15 cellular contexts compared by ENCODE assay signal in genomic region chr10:125997586-125997985, GRCh38.
A peak's percentile ranks its signal among the peaks of the same experiment; 100 is the strongest.
DNase-seq lines count a peak whose midpoint lies in the region; ATAC-seq, FAIRE-seq and TF ChIP-seq lines count a peak whose summit lies in the region.
"Had no signal": no experiment of that assay in that cellular context is flagged by ENCODE, and none has a peak within 500 bp of the region (broad histone marks: within the 10 kb centered on the region; RNA-seq: fewer than 3 reads in every experiment).

No MANE protein-coding gene starts in this region.

- H3K4me1 Mint-ChIP-seq in activated CD4-positive, alpha-beta memory T cell treated with anti-CD3 and anti-CD28 coated beads, Interleukin-2, amount 10 ng/mL, durations not matched to agents 7 days and 5 days, result peaks cover 5% of the 10 kb centered on the region
- H3K4me1 Mint-ChIP-seq in activated CD4-positive, alpha-beta memory T cell treated with anti-CD3 and anti-CD28 coated beads for 36 hours (ENCODE audit: low read depth), result no peaks in the 10 kb centered on the region
- peaks cover 0 to 7% (median 7%) of the 10 kb centered on the region in 3 donors for H3K4me1 Mint-ChIP-seq in T-cell
- no peaks in the 10 kb centered on the region for H3K4me1 Mint-ChIP-seq in central memory CD8-positive, alpha-beta T cell
- H3K4me1 Mint-ChIP-seq: B cell had no signal

- FAIRE-seq in H54 (lab: Jason Lieb, UNC), result no peak
- FAIRE-seq: G401.6, GM12892, GM18507 had no signal

- no peaks in the 10 kb centered on the region for H3K9me3 Mint-ChIP-seq in activated CD4-positive, alpha-beta memory T cell treated with anti-CD3 and anti-CD28 coated beads, Interleukin-2, amount 10 ng/mL, durations not matched to agents 7 days and 5 days
- H3K9me3 Mint-ChIP-seq in activated CD4-positive, alpha-beta memory T cell treated with anti-CD3 and anti-CD28 coated beads for 36 hours, result no peaks in the 10 kb centered on the region
- no peaks in the 10 kb centered on the region for H3K9me3 Mint-ChIP-seq in T-cell
- no peaks in the 10 kb centered on the region for H3K9me3 Mint-ChIP-seq in central memory CD8-positive, alpha-beta T cell
- H3K9me3 Mint-ChIP-seq: CD8-positive, alpha-beta memory T cell had no signal

- ATAC-seq in T-cell (replicated peaks in 1 of 4), result no peak
- no peak for ATAC-seq in central memory CD8-positive, alpha-beta T cell (replicated peaks; ENCODE audit: extremely low read depth, poor library complexity, severe bottlenecking)

- CTCF ChIA-PET in activated CD4-positive, alpha-beta memory T cell treated with anti-CD3 and anti-CD28 coated beads, Interleukin-2, amount 10 ng/mL, durations not matched to agents 7 days and 5 days (lab: Charles Lee), result interaction anchor here (0.6 kb wide), 1 partner anchor 1928 kb away, joined by 3 read pairs; no protein-coding TSS in a partner anchor
- CTCF ChIA-PET in activated CD4-positive, alpha-beta memory T cell treated with anti-CD3 and anti-CD28 coated beads for 36 hours (lab: Charles Lee), result interaction anchor here (1.0 kb wide), 1 partner anchor 17 kb away, joined by 3 read pairs; no protein-coding TSS in a partner anchor
- CTCF ChIA-PET in T-cell (lab: Charles Lee), result interaction anchor here in 1 of 2 donors (0.5 kb wide), 1 partner anchor 15 kb away, joined by 5 read pairs; no protein-coding TSS in a partner anchor

- no peak for DNase-seq in activated CD4-positive, alpha-beta memory T cell treated with anti-CD3 and anti-CD28 coated beads, Interleukin-2, amount 10 ng/mL, durations not matched to agents 7 days and 5 days
- no peak for DNase-seq in activated CD4-positive, alpha-beta memory T cell treated with anti-CD3 and anti-CD28 coated beads for 36 hours
- no peak for DNase-seq in T-cell
- DNase-seq in central memory CD8-positive, alpha-beta T cell (ENCODE audit: low spot score in 2 of 2), result no peak
- no peak for DNase-seq in H54 (ENCODE audit: insufficient read length, low spot score)
- no peak for DNase-seq in GDM1 (lab: John Stamatoyannopoulos, UW)
- DNase-seq: CD8-positive, alpha-beta memory T cell; COR-L47; DMS 273 treated with DMSO at 0.1 percent for 48 hours; GM23248; HCEC 1CT had no signal

- POLR2A ChIA-PET in activated CD4-positive, alpha-beta memory T cell treated with anti-CD3 and anti-CD28 coated beads, Interleukin-2, amount 10 ng/mL, durations not matched to agents 7 days and 5 days (lab: Charles Lee), result no interaction called here
- POLR2A ChIA-PET in activated CD4-positive, alpha-beta memory T cell treated with anti-CD3 and anti-CD28 coated beads for 36 hours (lab: Charles Lee), result no interaction called here
- POLR2A ChIA-PET in T-cell (lab: Charles Lee), result no interaction called here

- H3K27me3 Mint-ChIP-seq in activated CD4-positive, alpha-beta memory T cell treated with anti-CD3 and anti-CD28 coated beads, Interleukin-2, amount 10 ng/mL, durations not matched to agents 7 days and 5 days, result peaks cover 3% of the 10 kb centered on the region
- peaks cover 4% of the 10 kb centered on the region for H3K27me3 Mint-ChIP-seq in activated CD4-positive, alpha-beta memory T cell treated with anti-CD3 and anti-CD28 coated beads for 36 hours
- H3K27me3 Mint-ChIP-seq in T-cell, result peaks cover 4 to 7% of the 10 kb centered on the region in 2 donors
- peaks cover 5% of the 10 kb centered on the region for H3K27me3 Mint-ChIP-seq in central memory CD8-positive, alpha-beta T cell

- H3K4me3 Mint-ChIP-seq in activated CD4-positive, alpha-beta memory T cell treated with anti-CD3 and anti-CD28 coated beads, Interleukin-2, amount 10 ng/mL, durations not matched to agents 7 days and 5 days, result peak overlapping the region; percentile 5
- H3K4me3 Mint-ChIP-seq in activated CD4-positive, alpha-beta memory T cell treated with anti-CD3 and anti-CD28 coated beads for 36 hours, result no peak overlapping the region
- peak overlapping the region in 2 of 3 donors; percentile 0 to 50 for H3K4me3 Mint-ChIP-seq in T-cell
- H3K4me3 Mint-ChIP-seq in central memory CD8-positive, alpha-beta T cell, result peak overlapping the region; percentile 5
- H3K4me3 Mint-ChIP-seq: B cell had no signal

- H3K27ac Mint-ChIP-seq in activated CD4-positive, alpha-beta memory T cell treated with anti-CD3 and anti-CD28 coated beads, Interleukin-2, amount 10 ng/mL, durations not matched to agents 7 days and 5 days, result peak overlapping the region; percentile 18
- no peak overlapping the region for H3K27ac Mint-ChIP-seq in activated CD4-positive, alpha-beta memory T cell treated with anti-CD3 and anti-CD28 coated beads for 36 hours
- H3K27ac Mint-ChIP-seq in T-cell, result peak overlapping the region in 1 of 2 donors; percentile 67
- no peak overlapping the region for H3K27ac Mint-ChIP-seq in central memory CD8-positive, alpha-beta T cell (ENCODE audit: low read depth)
- H3K27ac Mint-ChIP-seq: B cell; CD8-positive, alpha-beta memory T cell had no signal

- TF ChIP-seq POLR2A in H54 (IDR thresholded peaks at IDR 0.05; ENCODE audit: low read depth, low read length), result no peak

- intact Hi-C loops in activated CD4-positive, alpha-beta memory T cell treated with anti-CD3 and anti-CD28 coated beads for 36 hours (cut with micrococcal nuclease), result no loop called here

- H3K36me3 Mint-ChIP-seq in activated CD4-positive, alpha-beta memory T cell treated with anti-CD3 and anti-CD28 coated beads, Interleukin-2, amount 10 ng/mL, durations not matched to agents 7 days and 5 days (ENCODE audit: low read depth), result no peaks in the 10 kb centered on the region
- no peaks in the 10 kb centered on the region for H3K36me3 Mint-ChIP-seq in activated CD4-positive, alpha-beta memory T cell treated with anti-CD3 and anti-CD28 coated beads for 36 hours
- H3K36me3 Mint-ChIP-seq in T-cell, result no peaks in the 10 kb centered on the region
- no peaks in the 10 kb centered on the region for H3K36me3 Mint-ChIP-seq in central memory CD8-positive, alpha-beta T cell (ENCODE audit: insufficient read depth)
- H3K36me3 Mint-ChIP-seq: CD8-positive, alpha-beta memory T cell had no signal
